In the genomic region with DNA sequence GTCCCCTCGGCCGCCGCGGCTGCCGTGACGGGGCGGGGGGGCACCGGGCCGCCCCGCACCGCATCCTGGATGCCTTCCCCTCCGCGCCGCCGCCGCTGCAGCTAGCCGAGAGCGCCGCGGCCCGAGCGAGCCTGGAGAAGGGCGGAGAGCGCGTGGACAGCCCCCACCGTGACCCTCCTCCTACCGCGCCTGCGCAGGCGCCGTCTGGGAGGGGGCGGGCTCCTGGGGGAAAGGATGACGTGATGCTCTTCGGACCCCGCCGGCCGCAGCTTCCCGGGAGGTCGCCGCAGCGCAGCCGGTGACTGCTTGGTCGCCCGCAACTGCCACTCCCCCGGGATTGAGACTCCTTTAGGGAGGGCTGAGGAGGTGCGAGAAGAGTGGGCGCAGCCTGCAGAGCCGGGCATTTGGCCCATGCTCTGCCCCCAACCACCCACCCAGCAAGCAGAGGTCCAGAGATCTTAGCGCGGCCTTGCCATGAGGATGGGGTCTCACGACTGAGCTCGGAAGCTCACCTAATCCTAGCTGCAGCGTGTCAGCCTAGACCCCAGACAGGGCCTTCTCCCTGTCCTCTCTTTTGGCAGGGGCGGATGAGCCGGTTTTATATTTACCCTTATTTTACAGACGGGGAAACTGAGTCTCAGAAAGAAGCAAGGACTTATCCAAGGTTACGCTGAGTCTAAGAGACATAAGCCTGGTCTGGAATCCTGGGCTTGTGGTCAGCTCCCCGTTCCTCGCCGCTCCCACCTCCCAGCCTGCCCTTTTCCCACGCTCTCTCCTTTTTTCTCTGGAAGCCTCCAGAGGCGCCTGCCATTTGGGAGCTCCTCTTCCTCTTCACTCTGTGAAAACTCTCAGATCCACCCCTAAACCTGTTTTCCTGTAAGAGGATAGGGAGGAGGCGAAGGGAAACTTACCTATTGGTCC, we compare ENCODE assay signal across 8 cellular contexts.
DNase-seq lines count a peak whose midpoint lies in the region.

Gene DENND5A, minus strand, starts transcription at position 140 of the 921 bp plus-strand sequence. CDS start 281 bp downstream, outside the sequence.

- DNase-seq in SIG-M5 treated with dmso at 0.1 percent for 504 hours (lab: John Stamatoyannopoulos, UW; ENCODE audit: unreplicated experiment) (peak; percentile 61), SIG-M5 (lab: John Stamatoyannopoulos, UW) (no peak), HS-27A (ENCODE audit: low read depth) (peak; percentile 40), NOMO-1 treated with DMSO at 0.1 percent for 48 hours (lab: John Stamatoyannopoulos, UW; ENCODE audit: unreplicated experiment) (peak; percentile 47), activated T-cell treated with anti-CD3 and anti-CD28 coated beads for 4 hours (peak; percentile 37), epidermal melanocyte (ENCODE audit: insufficient read length, low spot score) (peak; percentile 97), midbrain (lab: John Stamatoyannopoulos, UW) (peak; percentile 95)
- DNase-seq in stimulated activated CD8-positive, alpha-beta memory T cell treated with anti-CD3 and anti-CD28 coated beads, Interleukin-4, amount 100 ng/mL, for 48 hours: peak; percentile 77
